13 cellular contexts compared by ENCODE assay signal in the genomic region with DNA sequence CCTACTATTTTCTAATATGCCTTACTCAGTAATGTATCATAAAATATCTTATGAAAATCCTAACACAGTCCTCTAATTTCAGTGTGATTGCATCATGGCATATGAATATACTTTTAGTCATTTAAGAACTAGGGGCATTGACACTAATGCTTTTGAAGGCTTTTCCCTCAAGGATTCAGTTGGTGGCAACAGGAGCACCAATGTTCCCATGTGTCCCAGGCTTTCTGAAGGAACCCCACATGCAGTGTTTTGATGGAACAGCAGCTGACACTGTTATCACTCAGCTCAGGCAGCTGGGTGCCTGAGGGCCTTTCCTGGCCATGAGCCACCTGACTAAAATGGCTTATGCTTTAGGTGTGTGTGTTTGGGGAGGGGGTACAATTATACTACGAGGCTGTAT.
DNase-seq lines count a peak whose midpoint lies in the region; ATAC-seq, FAIRE-seq and TF ChIP-seq lines count a peak whose summit lies in the region.
"Had no signal": no experiment of that assay in that cellular context is flagged by ENCODE, and none has a peak within 500 bp of the region (broad histone marks: within the 10 kb centered on the region; RNA-seq: fewer than 3 reads in every experiment).

No MANE protein-coding gene starts in this region.

- CTCF ChIA-PET in PC-3 (lab: Charles Lee), result no interaction called here

- POLR2A ChIA-PET in PC-3 (lab: Charles Lee; ENCODE audit: unreplicated experiment), result interaction anchor here (0.7 kb wide), 1 partner anchor 39 kb away, joined by 4 read pairs; no protein-coding TSS in a partner anchor

- H3K27ac ChIP-seq in PC-3 (ENCODE audit: low read length) (no peak overlapping the region), fibroblast of lung (ENCODE audit: insufficient read depth, low read length) (peak overlapping the region; percentile 3)

- H3K36me3 ChIP-seq in PC-3 (ENCODE audit: low read depth, low read length), result no peaks in the 10 kb centered on the region
- no peaks in the 10 kb centered on the region for H3K36me3 ChIP-seq in fibroblast of lung (ENCODE audit: control insufficient read depth, insufficient read depth, low read length)

- TF ChIP-seq CTCF in PC-3 (conservative IDR thresholded peaks at IDR 0.05; ENCODE audit: low read depth, low read length) (no peak), fibroblast of lung (conservative IDR thresholded peaks at IDR 0.05 in 1 of 2, IDR thresholded peaks at IDR 0.05 in 1 of 2; ENCODE audit: low read depth in 1 of 2, low read length in 2 of 2) (no peak)

- no peaks in the 10 kb centered on the region for H3K9me2 ChIP-seq in PC-3 (replicated peaks; ENCODE audit: low read length)

- no peaks in the 10 kb centered on the region for H3F3A ChIP-seq in PC-3 (ENCODE audit: low read length, unreplicated experiment)

- H3K27me3 ChIP-seq in PC-3 (ENCODE audit: low read length) (no peaks in the 10 kb centered on the region), fibroblast of lung (ENCODE audit: control insufficient read depth, insufficient read depth, low read length) (no peaks in the 10 kb centered on the region)

- H3K4me3 ChIP-seq in PC-3 (ENCODE audit: low read length), result no peak overlapping the region
- H3K4me3 ChIP-seq in fibroblast of lung (replicated peaks in 1 of 4; ENCODE audit: control extremely low read depth in 1 of 4, insufficient read depth in 1 of 4, low read depth in 3 of 4, low read length in 4 of 4), result no peak overlapping the region
- H3K4me3 ChIP-seq: smooth muscle cell had no signal

- TF ChIP-seq POLR2A in GM12892 (IDR thresholded peaks at IDR 0.05; ENCODE audit: low read depth, low read length), result no peak

- ATAC-seq in PC-3, result no peak
- ATAC-seq: activated naive CD4-positive, alpha-beta T cell treated with anti-CD3 and anti-CD28 coated beads, Interleukin-2, amount 50 U/mL, for 72 hours; stimulated activated naive B cell treated with anti-CD40 and anti-IgM and Interleukin-4, amounts not matched to agents 10 μg/mL and 1 μg/mL and 100 μg/mL, for 72 hours had no signal

- no peaks in the 10 kb centered on the region for H3K9me3 ChIP-seq in PC-3 (ENCODE audit: low read length)
- H3K9me3 ChIP-seq in fibroblast of lung (ENCODE audit: control insufficient read depth, insufficient read depth, low read depth, low read length), result no peaks in the 10 kb centered on the region

- no peak overlapping the region for H3K4me2 ChIP-seq in PC-3 (ENCODE audit: low read length)
- H3K4me2 ChIP-seq in fibroblast of lung (ENCODE audit: extremely low read depth, insufficient read depth, low read length), result peak overlapping the region; percentile 46
- H3K4me2 ChIP-seq: smooth muscle cell had no signal

- intact Hi-C loops in PC-3 (cut with micrococcal nuclease), result loop anchor here (10.0 kb wide), 1 partner anchor 222 kb away; no protein-coding TSS in a partner anchor

- no peak overlapping the region for H2AFZ ChIP-seq in PC-3 (ENCODE audit: low read length)
- H2AFZ ChIP-seq in fibroblast of lung (ENCODE audit: low read length), result peak overlapping the region; percentile 11

- no peaks in the 10 kb centered on the region for H3K79me2 ChIP-seq in PC-3 (ENCODE audit: low read length)
- H3K79me2 ChIP-seq in fibroblast of lung (ENCODE audit: control insufficient read depth, insufficient read depth, low read length), result no peaks in the 10 kb centered on the region

- H4K20me1 ChIP-seq in PC-3 (ENCODE audit: low read length), result no peaks in the 10 kb centered on the region
- H4K20me1 ChIP-seq in fibroblast of lung (ENCODE audit: control insufficient read depth, extremely low read depth, insufficient read depth, low read length), result no peaks in the 10 kb centered on the region

- H3K4me1 ChIP-seq in PC-3 (ENCODE audit: insufficient read depth, low read length) (peaks cover 19% of the 10 kb centered on the region), fibroblast of lung (ENCODE audit: control insufficient read depth, extremely low read depth, insufficient read depth, low read length) (peaks cover 8% of the 10 kb centered on the region)

- no peak overlapping the region for H3K9ac ChIP-seq in PC-3 (ENCODE audit: low read length)
- H3K9ac ChIP-seq in fibroblast of lung (ENCODE audit: insufficient read depth, low read length), result no peak overlapping the region

- DNase-seq in NCI-H2029 (lab: John Stamatoyannopoulos, UW), result peak; percentile 37
- no peak for DNase-seq in NCI-H2029 treated with DMSO at 0.1 percent for 48 hours (lab: John Stamatoyannopoulos, UW)
- DNase-seq in PC-3, result peak; percentile 21
- DNase-seq in fibroblast of lung (ENCODE audit: low read depth in 2 of 2), result peak; percentile 9 to 83
- DNase-seq in renal cortical epithelial cell (ENCODE audit: low read depth), result peak; percentile 47
- no peak for DNase-seq in GM12892 (ENCODE audit: insufficient read length)
- no peak for DNase-seq in NCI-H510A (lab: John Stamatoyannopoulos, UW)
- no peak for DNase-seq in stimulated activated CD4-positive, alpha-beta T cell treated with anti-CD3 and anti-CD28 coated beads, Interleukin-12 subunit alpha, Interleukin-12 subunit beta, amount 100 ng/mL, for 4 hours
- DNase-seq: activated CD4-positive, alpha-beta memory T cell treated with anti-CD3 and anti-CD28 coated beads, Interleukin-2, amount 10 ng/mL, durations not matched to agents 7 days and 5 days; Kasumi-1; stimulated activated naive B cell treated with anti-CD40 and anti-IgM and Interleukin-4, amounts not matched to agents 10 μg/mL and 1 μg/mL and 100 μg/mL, for 72 hours had no signal

- no peak for FAIRE-seq in GM12892 (lab: Jason Lieb, UNC)

- no TSS peak for BruUV-seq in PC-3 (replicated peaks; lab: Mats Ljungman, UMichigan)

Comparison
In these comparisons a context has a peak if more than half of its experiments do, and no peak if none do; other contexts are left out.
1. DNase-seq: peak in NCI-H2029 (single experiment), PC-3 (single experiment), fibroblast of lung (2 of 2) and renal cortical epithelial cell (single experiment); none in NCI-H2029 treated with DMSO at 0.1 percent for 48 hours (single experiment), GM12892 (single experiment), NCI-H510A (single experiment) and stimulated activated CD4-positive, alpha-beta T cell treated with anti-CD3 and anti-CD28 coated beads, Interleukin-12 subunit alpha, Interleukin-12 subunit beta, amount 100 ng/mL, for 4 hours (single experiment).